In genomic region chr4:83013420-83013867, GRCh38 we compare ENCODE assay signal across 1 cellular context.
TF ChIP-seq lines count a peak whose summit lies in the region.

No MANE protein-coding gene starts in this region.

TF ChIP-seq in HepG2, 621 proteins besides CTCF, POLR2A, EP300 and RAD21:
- TF ChIP-seq ZBTB21 (CRISPR knock-in tag; IDR thresholded peaks at IDR 0.05) (no peak), ZNF441 (CRISPR knock-in tag; IDR thresholded peaks at IDR 0.05; ENCODE audit: borderline replicate concordance) (no peak), SMARCC2 (IDR thresholded peaks at IDR 0.05) (0 out of 2 replicates have a peak, but pooled peaks have one; percentile 17), MIER3 (CRISPR knock-in tag; IDR thresholded peaks at IDR 0.05; ENCODE audit: borderline replicate concordance) (no peak), MBNL3 (CRISPR knock-in tag; conservative IDR thresholded peaks at IDR 0.05) (no peak), MEF2D (CRISPR knock-in tag; IDR thresholded peaks at IDR 0.05) (no peak), SP4 (CRISPR knock-in tag; IDR thresholded peaks at IDR 0.05) (no peak), ZNF138 (CRISPR knock-in tag; IDR thresholded peaks at IDR 0.05; ENCODE audit: low read depth) (no peak), ZNF317 (CRISPR knock-in tag; IDR thresholded peaks at IDR 0.05) (peak; percentile 22; the same call in 1 of the 2 replicates), PLRG1 (conservative IDR thresholded peaks at IDR 0.05) (no peak), ZNF431 (CRISPR knock-in tag; IDR thresholded peaks at IDR 0.05; ENCODE audit: borderline replicate concordance, low read depth) (no peak), RCOR2 (CRISPR knock-in tag; IDR thresholded peaks at IDR 0.05) (0 out of 2 replicates have a peak, but pooled peaks have one; percentile 6), ZNF124 (CRISPR knock-in tag; IDR thresholded peaks at IDR 0.05) (no peak), ZNF75D (CRISPR knock-in tag; IDR thresholded peaks at IDR 0.05; ENCODE audit: borderline replicate concordance) (no peak), ATRX (CRISPR knock-in tag; IDR thresholded peaks at IDR 0.05; ENCODE audit: borderline replicate concordance) (no peak), RFX5 (IDR thresholded peaks at IDR 0.05; ENCODE audit: low read depth, low read length) (no peak), MTF2 (CRISPR knock-in tag; IDR thresholded peaks at IDR 0.05; ENCODE audit: borderline replicate concordance) (0 out of 2 replicates have a peak, but pooled peaks have one; percentile 77), TOE1 (CRISPR knock-in tag; IDR thresholded peaks at IDR 0.05) (no peak), ZNF749 (CRISPR knock-in tag; IDR thresholded peaks at IDR 0.05; ENCODE audit: borderline replicate concordance) (no peak), PRPF4 (IDR thresholded peaks at IDR 0.05; ENCODE audit: low read depth, low read length, poor library complexity, severe bottlenecking) (no peak), TGIF2 (CRISPR knock-in tag; IDR thresholded peaks at IDR 0.05) (no peak), ATM (IDR thresholded peaks at IDR 0.05; ENCODE audit: borderline replicate concordance) (no peak), ZZZ3 (CRISPR knock-in tag; IDR thresholded peaks at IDR 0.05; ENCODE audit: borderline replicate concordance) (no peak), SIX4 (CRISPR knock-in tag; IDR thresholded peaks at IDR 0.05) (no peak), SATB2 (CRISPR knock-in tag; IDR thresholded peaks at IDR 0.05) (0 out of 2 replicates have a peak, but pooled peaks have one; percentile 1), NFIC (IDR thresholded peaks at IDR 0.05; ENCODE audit: low read length) (peak; percentile 54; the same call in 1 of the 2 replicates), TERF1 (CRISPR knock-in tag; IDR thresholded peaks at IDR 0.05) (no peak), NCOA1 (CRISPR knock-in tag; IDR thresholded peaks at IDR 0.05) (0 out of 2 replicates have a peak, but pooled peaks have one; percentile 30), ZNF777 (CRISPR knock-in tag; IDR thresholded peaks at IDR 0.05) (no peak), TBL1XR1 (IDR thresholded peaks at IDR 0.05; ENCODE audit: borderline replicate concordance, low read length, partially characterized antibody) (no peak), ZIK1 (CRISPR knock-in tag; IDR thresholded peaks at IDR 0.05; ENCODE audit: borderline replicate concordance, low read depth) (no peak), MAFG (CRISPR knock-in tag; IDR thresholded peaks at IDR 0.05) (no peak), ZSCAN12 (CRISPR knock-in tag; IDR thresholded peaks at IDR 0.05) (0 out of 2 replicates have a peak, but pooled peaks have one; percentile 9), NFYB (CRISPR knock-in tag; IDR thresholded peaks at IDR 0.05) (no peak), CC2D1A (CRISPR knock-in tag; IDR thresholded peaks at IDR 0.05) (no peak), IKZF1 (IDR thresholded peaks at IDR 0.05) (no peak), ATF5 (CRISPR knock-in tag; IDR thresholded peaks at IDR 0.05; ENCODE audit: low read depth) (no peak), ZSCAN20 (CRISPR knock-in tag; IDR thresholded peaks at IDR 0.05; ENCODE audit: borderline replicate concordance) (no peak), HDAC6 (IDR thresholded peaks at IDR 0.05; ENCODE audit: low read depth, low read length) (no peak), ZNF24 (IDR thresholded peaks at IDR 0.05) (0 out of 2 replicates have a peak, but pooled peaks have one; percentile 7), NPAS2 (CRISPR knock-in tag; IDR thresholded peaks at IDR 0.05; ENCODE audit: borderline replicate concordance) (no peak), ZNF772 (CRISPR knock-in tag; IDR thresholded peaks at IDR 0.05) (0 out of 2 replicates have a peak, but pooled peaks have one; percentile 1), RBFOX2 (IDR thresholded peaks at IDR 0.05; ENCODE audit: low read depth, low read length) (no peak), ZFP37 (CRISPR knock-in tag; IDR thresholded peaks at IDR 0.05; ENCODE audit: borderline replicate concordance) (no peak), FOXJ3 (CRISPR knock-in tag; IDR thresholded peaks at IDR 0.05; ENCODE audit: borderline replicate concordance) (0 out of 2 replicates have a peak, but pooled peaks have one; percentile 19), MAFF (IDR thresholded peaks at IDR 0.05; ENCODE audit: low read depth, low read length) (no peak), MAFK (conservative IDR thresholded peaks at IDR 0.05 in 1 of 2, IDR thresholded peaks at IDR 0.05 in 1 of 2; ENCODE audit: low read length in 2 of 2) (no peak), PTBP1 (IDR thresholded peaks at IDR 0.05; ENCODE audit: low read depth, low read length, poor library complexity, severe bottlenecking) (no peak), ZNF878 (CRISPR knock-in tag; IDR thresholded peaks at IDR 0.05) (no peak), ZKSCAN1 (IDR thresholded peaks at IDR 0.05; ENCODE audit: low read length) (no peak), ZNF761 (CRISPR knock-in tag; conservative IDR thresholded peaks at IDR 0.05) (no peak), NBN (conservative IDR thresholded peaks at IDR 0.05) (no peak), KDM5A (IDR thresholded peaks at IDR 0.05; ENCODE audit: borderline replicate concordance, low read length) (0 out of 2 replicates have a peak, but pooled peaks have one; percentile 33), ELF4 (CRISPR knock-in tag; IDR thresholded peaks at IDR 0.05; ENCODE audit: borderline replicate concordance) (0 out of 2 replicates have a peak, but pooled peaks have one; percentile 55)
- TF ChIP-seq, protein P1, sequence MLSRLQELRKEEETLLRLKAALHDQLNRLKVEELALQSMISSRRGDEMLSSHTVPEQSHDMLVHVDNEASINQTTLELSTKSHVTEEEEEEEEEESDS (CRISPR knock-in tag; IDR thresholded peaks at IDR 0.05; ENCODE audit: borderline replicate concordance) = no peak
- TF ChIP-seq, protein P2, sequence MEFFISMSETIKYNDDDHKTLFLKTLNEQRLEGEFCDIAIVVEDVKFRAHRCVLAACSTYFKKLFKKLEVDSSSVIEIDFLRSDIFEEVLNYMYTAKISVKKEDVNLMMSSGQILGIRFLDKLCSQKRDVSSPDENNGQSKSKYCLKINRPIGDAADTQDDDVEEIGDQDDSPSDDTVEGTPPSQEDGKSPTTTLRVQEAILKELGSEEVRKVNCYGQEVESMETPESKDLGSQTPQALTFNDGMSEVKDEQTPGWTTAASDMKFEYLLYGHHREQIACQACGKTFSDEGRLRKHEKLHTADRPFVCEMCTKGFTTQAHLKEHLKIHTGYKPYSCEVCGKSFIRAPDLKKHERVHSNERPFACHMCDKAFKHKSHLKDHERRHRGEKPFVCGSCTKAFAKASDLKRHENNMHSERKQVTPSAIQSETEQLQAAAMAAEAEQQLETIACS (CRISPR knock-in tag; IDR thresholded peaks at IDR 0.05) = no peak
- TF ChIP-seq, protein P3, sequence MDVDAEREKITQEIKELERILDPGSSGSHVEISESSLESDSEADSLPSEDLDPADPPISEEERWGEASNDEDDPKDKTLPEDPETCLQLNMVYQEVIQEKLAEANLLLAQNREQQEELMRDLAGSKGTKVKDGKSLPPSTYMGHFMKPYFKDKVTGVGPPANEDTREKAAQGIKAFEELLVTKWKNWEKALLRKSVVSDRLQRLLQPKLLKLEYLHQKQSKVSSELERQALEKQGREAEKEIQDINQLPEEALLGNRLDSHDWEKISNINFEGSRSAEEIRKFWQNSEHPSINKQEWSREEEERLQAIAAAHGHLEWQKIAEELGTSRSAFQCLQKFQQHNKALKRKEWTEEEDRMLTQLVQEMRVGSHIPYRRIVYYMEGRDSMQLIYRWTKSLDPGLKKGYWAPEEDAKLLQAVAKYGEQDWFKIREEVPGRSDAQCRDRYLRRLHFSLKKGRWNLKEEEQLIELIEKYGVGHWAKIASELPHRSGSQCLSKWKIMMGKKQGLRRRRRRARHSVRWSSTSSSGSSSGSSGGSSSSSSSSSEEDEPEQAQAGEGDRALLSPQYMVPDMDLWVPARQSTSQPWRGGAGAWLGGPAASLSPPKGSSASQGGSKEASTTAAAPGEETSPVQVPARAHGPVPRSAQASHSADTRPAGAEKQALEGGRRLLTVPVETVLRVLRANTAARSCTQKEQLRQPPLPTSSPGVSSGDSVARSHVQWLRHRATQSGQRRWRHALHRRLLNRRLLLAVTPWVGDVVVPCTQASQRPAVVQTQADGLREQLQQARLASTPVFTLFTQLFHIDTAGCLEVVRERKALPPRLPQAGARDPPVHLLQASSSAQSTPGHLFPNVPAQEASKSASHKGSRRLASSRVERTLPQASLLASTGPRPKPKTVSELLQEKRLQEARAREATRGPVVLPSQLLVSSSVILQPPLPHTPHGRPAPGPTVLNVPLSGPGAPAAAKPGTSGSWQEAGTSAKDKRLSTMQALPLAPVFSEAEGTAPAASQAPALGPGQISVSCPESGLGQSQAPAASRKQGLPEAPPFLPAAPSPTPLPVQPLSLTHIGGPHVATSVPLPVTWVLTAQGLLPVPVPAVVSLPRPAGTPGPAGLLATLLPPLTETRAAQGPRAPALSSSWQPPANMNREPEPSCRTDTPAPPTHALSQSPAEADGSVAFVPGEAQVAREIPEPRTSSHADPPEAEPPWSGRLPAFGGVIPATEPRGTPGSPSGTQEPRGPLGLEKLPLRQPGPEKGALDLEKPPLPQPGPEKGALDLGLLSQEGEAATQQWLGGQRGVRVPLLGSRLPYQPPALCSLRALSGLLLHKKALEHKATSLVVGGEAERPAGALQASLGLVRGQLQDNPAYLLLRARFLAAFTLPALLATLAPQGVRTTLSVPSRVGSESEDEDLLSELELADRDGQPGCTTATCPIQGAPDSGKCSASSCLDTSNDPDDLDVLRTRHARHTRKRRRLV (CRISPR knock-in tag; IDR thresholded peaks at IDR 0.05) = no peak
- TF ChIP-seq, protein P4, sequence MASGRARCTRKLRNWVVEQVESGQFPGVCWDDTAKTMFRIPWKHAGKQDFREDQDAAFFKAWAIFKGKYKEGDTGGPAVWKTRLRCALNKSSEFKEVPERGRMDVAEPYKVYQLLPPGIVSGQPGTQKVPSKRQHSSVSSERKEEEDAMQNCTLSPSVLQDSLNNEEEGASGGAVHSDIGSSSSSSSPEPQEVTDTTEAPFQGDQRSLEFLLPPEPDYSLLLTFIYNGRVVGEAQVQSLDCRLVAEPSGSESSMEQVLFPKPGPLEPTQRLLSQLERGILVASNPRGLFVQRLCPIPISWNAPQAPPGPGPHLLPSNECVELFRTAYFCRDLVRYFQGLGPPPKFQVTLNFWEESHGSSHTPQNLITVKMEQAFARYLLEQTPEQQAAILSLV (CRISPR knock-in tag; IDR thresholded peaks at IDR 0.05; ENCODE audit: borderline replicate concordance) = no peak
- TF ChIP-seq, protein P5, sequence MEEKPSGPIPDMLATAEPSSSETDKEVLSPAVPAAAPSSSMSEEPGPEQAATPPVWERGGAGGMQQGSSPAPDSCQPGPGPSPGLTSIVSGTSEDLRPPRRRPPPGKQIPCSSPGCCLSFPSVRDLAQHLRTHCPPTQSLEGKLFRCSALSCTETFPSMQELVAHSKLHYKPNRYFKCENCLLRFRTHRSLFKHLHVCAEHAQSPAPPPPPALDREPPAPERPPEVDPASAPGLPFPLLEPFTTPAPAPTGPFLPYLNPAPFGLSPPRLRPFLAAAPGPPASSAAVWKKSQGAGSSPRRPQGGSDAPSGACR (CRISPR knock-in tag; IDR thresholded peaks at IDR 0.05) = peak; percentile 5; the same call in 1 of the 2 replicates
- TF ChIP-seq, protein P6, sequence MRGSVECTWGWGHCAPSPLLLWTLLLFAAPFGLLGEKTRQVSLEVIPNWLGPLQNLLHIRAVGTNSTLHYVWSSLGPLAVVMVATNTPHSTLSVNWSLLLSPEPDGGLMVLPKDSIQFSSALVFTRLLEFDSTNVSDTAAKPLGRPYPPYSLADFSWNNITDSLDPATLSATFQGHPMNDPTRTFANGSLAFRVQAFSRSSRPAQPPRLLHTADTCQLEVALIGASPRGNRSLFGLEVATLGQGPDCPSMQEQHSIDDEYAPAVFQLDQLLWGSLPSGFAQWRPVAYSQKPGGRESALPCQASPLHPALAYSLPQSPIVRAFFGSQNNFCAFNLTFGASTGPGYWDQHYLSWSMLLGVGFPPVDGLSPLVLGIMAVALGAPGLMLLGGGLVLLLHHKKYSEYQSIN (CRISPR knock-in tag; IDR thresholded peaks at IDR 0.05; ENCODE audit: borderline replicate concordance) = no peak
- TF ChIP-seq, protein P7, sequence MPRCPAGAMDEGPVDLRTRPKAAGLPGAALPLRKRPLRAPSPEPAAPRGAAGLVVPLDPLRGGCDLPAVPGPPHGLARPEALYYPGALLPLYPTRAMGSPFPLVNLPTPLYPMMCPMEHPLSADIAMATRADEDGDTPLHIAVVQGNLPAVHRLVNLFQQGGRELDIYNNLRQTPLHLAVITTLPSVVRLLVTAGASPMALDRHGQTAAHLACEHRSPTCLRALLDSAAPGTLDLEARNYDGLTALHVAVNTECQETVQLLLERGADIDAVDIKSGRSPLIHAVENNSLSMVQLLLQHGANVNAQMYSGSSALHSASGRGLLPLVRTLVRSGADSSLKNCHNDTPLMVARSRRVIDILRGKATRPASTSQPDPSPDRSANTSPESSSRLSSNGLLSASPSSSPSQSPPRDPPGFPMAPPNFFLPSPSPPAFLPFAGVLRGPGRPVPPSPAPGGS (CRISPR knock-in tag; IDR thresholded peaks at IDR 0.05) = no peak
